In the genomic region with DNA sequence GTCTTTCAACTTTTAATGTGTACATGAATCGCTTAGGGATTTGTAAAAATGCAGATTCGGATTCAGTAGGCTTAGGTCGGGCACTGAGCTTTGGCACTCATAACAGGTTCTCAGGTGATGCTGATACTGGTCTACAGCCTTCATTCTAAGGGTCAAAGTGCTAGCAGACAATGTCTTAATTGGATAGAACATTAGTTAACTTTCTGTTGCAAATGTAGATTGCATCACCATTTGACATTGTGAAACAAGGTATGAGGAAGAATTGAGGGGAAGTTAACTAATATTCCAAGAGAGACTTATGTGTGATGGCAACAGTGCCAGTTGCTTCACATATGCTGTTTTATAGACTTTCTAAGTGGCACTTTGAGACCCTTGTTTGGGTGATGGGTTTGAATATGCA, we compare ENCODE assay signal across 25 cellular contexts.
A peak's percentile ranks its signal among the peaks of the same experiment; 100 is the strongest.
DNase-seq lines count a peak whose midpoint lies in the region; ATAC-seq and TF ChIP-seq lines count a peak whose summit lies in the region.
"Had no signal": no experiment of that assay in that cellular context is flagged by ENCODE, and none has a peak within 500 bp of the region (broad histone marks: within the 10 kb centered on the region; RNA-seq: fewer than 3 reads in every experiment).

No MANE protein-coding gene starts in this region.

- no peak overlapping the region for H3K4me2 ChIP-seq in mammary epithelial cell (ENCODE audit: insufficient read depth, low read depth, low read length)
- H3K4me2 ChIP-seq: PC-9 had no signal

- no peaks in the 10 kb centered on the region for H4K20me1 ChIP-seq in mammary epithelial cell (ENCODE audit: insufficient read depth, low read length)

- DNase-seq in MCF 10A (ENCODE audit: unreplicated experiment) = peak; percentile 51
- no peak for DNase-seq in mammary epithelial cell
- peak; percentile 64 for DNase-seq in amniotic epithelial cell (ENCODE audit: low read depth)
- DNase-seq in left lobe of liver (ENCODE audit: low spot score) = no peak
- no peak for DNase-seq in globus pallidus (ENCODE audit: low spot score)
- DNase-seq in NCI-H1048 (lab: John Stamatoyannopoulos, UW) = no peak
- no peak for DNase-seq in amniotic stem cell (lab: John Stamatoyannopoulos, UW)
- no peak for DNase-seq in G401 (ENCODE audit: low spot score)
- DNase-seq: activated CD8-positive, alpha-beta memory T cell treated with anti-CD3 and anti-CD28 coated beads, Interleukin-2, amount 50 U/mL, for 48 hours; activated effector memory CD4-positive, alpha-beta T cell treated with anti-CD3 and anti-CD28 coated beads, Interleukin-2, amount 50 U/mL, for 16 hours; BE2C; dorsolateral prefrontal cortex; H9; NCI-H1694 treated with DMSO at 0.1 percent for 48 hours; PC-9; posterior cingulate gyrus; SHP77 treated with DMSO at 0.1 percent for 48 hours; stimulated activated CD4-positive, alpha-beta T cell treated with anti-CD3 and anti-CD28 coated beads, Interleukin-2, amount 100 ng/mL, for 24 hours; stimulated activated naive CD4-positive, alpha-beta T cell treated with Interleukin-2 at 50 U/mL for 16 hours; T-helper 17 cell; transverse colon had no signal

- ATAC-seq in left lobe of liver = peak; percentile 94
- ATAC-seq: T-helper 17 cell had no signal

- H2AFZ ChIP-seq in mammary epithelial cell (ENCODE audit: low read depth, low read length) = no peak overlapping the region
- H2AFZ ChIP-seq: PC-9 had no signal

- H3K4me1 Mint-ChIP-seq in MCF 10A (ENCODE audit: insufficient read depth, unreplicated experiment) = no peaks in the 10 kb centered on the region
- H3K4me1 Mint-ChIP-seq: T-helper 17 cell had no signal

- POLR2A ChIA-PET in MCF 10A (lab: Yijun Ruan, JAX) = interaction anchor here (0.6 kb wide), 1 partner anchor 614 kb away, joined by 3 read pairs; no protein-coding TSS in a partner anchor

- no peak overlapping the region for H3K4me3 ChIP-seq in mammary epithelial cell (replicated peaks in 1 of 3; ENCODE audit: insufficient read depth in 1 of 3, low read depth in 2 of 3, low read length in 3 of 3)
- H3K4me3 ChIP-seq: cardiac muscle cell, dorsolateral prefrontal cortex, PC-9, transverse colon had no signal

- H3K27me3 Mint-ChIP-seq in MCF 10A (ENCODE audit: insufficient read depth, unreplicated experiment) = no peaks in the 10 kb centered on the region
- H3K27me3 Mint-ChIP-seq: T-helper 17 cell had no signal

- H3K9me3 Mint-ChIP-seq in MCF 10A (ENCODE audit: unreplicated experiment) = no peaks in the 10 kb centered on the region
- H3K9me3 Mint-ChIP-seq: H9 had no signal

- no peak for TF ChIP-seq CTCF in MCF 10A (IDR thresholded peaks at IDR 0.05; ENCODE audit: unreplicated experiment)
- TF ChIP-seq CTCF in mammary epithelial cell (conservative IDR thresholded peaks at IDR 0.05 in 1 of 2, IDR thresholded peaks at IDR 0.05 in 1 of 2; ENCODE audit: extremely low read depth in 1 of 2, insufficient read depth in 1 of 2, low read depth in 1 of 2, low read length in 2 of 2) = no peak

- no peak overlapping the region for H3K27ac ChIP-seq in mammary epithelial cell (ENCODE audit: insufficient read depth, low read depth, low read length)
- H3K27ac ChIP-seq: 22Rv1, cardiac muscle cell, dorsolateral prefrontal cortex, epithelial cell of prostate, PC-9, transverse colon, VCaP had no signal

- peaks cover 2% of the 10 kb centered on the region for H3K4me1 ChIP-seq in mammary epithelial cell (ENCODE audit: insufficient read depth, low read length)
- H3K4me1 ChIP-seq: BE2C had no signal

- dilution Hi-C loops in mammary epithelial cell (cut with HindIII; ENCODE audit: low sequenced_read_pairs) = no loop called here

- H3K4me3 Mint-ChIP-seq in MCF 10A (ENCODE audit: unreplicated experiment) = no peak overlapping the region
- H3K4me3 Mint-ChIP-seq: H9, T-helper 17 cell had no signal

- H3K9me3 ChIP-seq in mammary epithelial cell (replicated peaks; ENCODE audit: insufficient read depth, low read length) = no peaks in the 10 kb centered on the region
- H3K9me3 ChIP-seq: BE2C, transverse colon had no signal

- WGBS in mammary epithelial cell (ENCODE audit: low coverage, missing lambda C conversion rate) = 94% methylated on average over 3 of the region's 3 CpGs

- no TSS peak for BruUV-seq in MCF 10A (replicated peaks; lab: Mats Ljungman, UMichigan)
- no TSS peak for BruUV-seq in mammary epithelial cell (replicated peaks; lab: Mats Ljungman, UMichigan)

- no peak overlapping the region for H3K9ac ChIP-seq in mammary epithelial cell (ENCODE audit: insufficient read depth, low read length)

- CTCF ChIA-PET in MCF 10A (lab: Yijun Ruan, JAX) (no interaction called here), mammary epithelial cell (lab: Charles Lee; ENCODE audit: low non-redundant PET) (no interaction called here)

- H3K36me3 ChIP-seq in mammary epithelial cell (ENCODE audit: insufficient read depth, low read length) = no peaks in the 10 kb centered on the region
- H3K36me3 ChIP-seq: BE2C, cardiac muscle cell, transverse colon had no signal

- no peaks in the 10 kb centered on the region for H3K27me3 ChIP-seq in mammary epithelial cell (ENCODE audit: insufficient read depth, low read length)
- H3K27me3 ChIP-seq: BE2C, cardiac muscle cell, dorsolateral prefrontal cortex, transverse colon had no signal

- no peak overlapping the region for H3K27ac Mint-ChIP-seq in MCF 10A (ENCODE audit: low read depth, unreplicated experiment)
- H3K27ac Mint-ChIP-seq: H9, T-helper 17 cell had no signal

- intact Hi-C loops in MCF 10A (cut with micrococcal nuclease) (no loop called here), mammary epithelial cell (cut with micrococcal nuclease) (no loop called here)

- H3K36me3 Mint-ChIP-seq in MCF 10A (ENCODE audit: insufficient read depth, unreplicated experiment) = no peaks in the 10 kb centered on the region

- no peaks in the 10 kb centered on the region for H3K79me2 ChIP-seq in mammary epithelial cell (ENCODE audit: insufficient read depth, low read length)

- in situ Hi-C loops in mammary epithelial cell (cut with MboI; ENCODE audit: low sequenced_read_pairs in 2 of 2) (no loop called here), G401 (cut with HindIII; ENCODE audit: low sequenced_read_pairs) (no loop called here)

Comparison
In these comparisons a context has a peak if more than half of its experiments do, and no peak if none do; other contexts are left out.
1. DNase-seq: peak in MCF 10A (single experiment) and amniotic epithelial cell (single experiment); none in mammary epithelial cell (single experiment), left lobe of liver (single experiment), globus pallidus (single experiment), NCI-H1048 (single experiment), amniotic stem cell (single experiment) and G401 (single experiment).